8 cellular contexts compared by ENCODE assay signal in genomic region chr2:208025814-208026184, GRCh38. TPM values are rescaled to one million over a fixed set of nuclear protein-coding genes. Genes with fewer than 3 reads are reported as not detected.
DNase-seq lines count a peak whose midpoint lies in the region; ATAC-seq and TF ChIP-seq lines count a peak whose summit lies in the region.

No MANE protein-coding gene starts in this region.

- H3K9ac ChIP-seq in neuronal stem cell (ENCODE audit: low read depth, low read length, poor library complexity): no peak overlapping the region

- WGBS in neuronal stem cell (ENCODE audit: extremely low coverage in 2 of 2, insufficient read length in 2 of 2, insufficient replicate concordance in 1 of 2), 2 donors: no CpG with 5 or more reads among the region's 10 CpGs

- ATAC-seq in HG03342 (IDR thresholded peaks at IDR 0.05; ENCODE audit: unreplicated experiment): peak; percentile 16

- peak overlapping the region in 1 of 2 donors; percentile 70 for H3K4me3 ChIP-seq in neuronal stem cell (ENCODE audit: low read length in 2 of 2)

- peak overlapping the region; percentile 86 for H4K8ac ChIP-seq in neuronal stem cell (ENCODE audit: low read depth, low read length)

- H3K4ac ChIP-seq in neuronal stem cell (ENCODE audit: low read length): no peak overlapping the region

- H2AFZ ChIP-seq in neuronal stem cell (ENCODE audit: low read length): peak overlapping the region; percentile 91

- no peaks in the 10 kb centered on the region for H3K36me3 Mint-ChIP-seq in activated CD4-positive, alpha-beta memory T cell treated with anti-CD3 and anti-CD28 coated beads for 36 hours
- no peaks in the 10 kb centered on the region for H3K36me3 Mint-ChIP-seq in endothelial cell (ENCODE audit: low read depth, unreplicated experiment)

- peaks cover 14% of the 10 kb centered on the region for H3K4me1 Mint-ChIP-seq in activated CD4-positive, alpha-beta memory T cell treated with anti-CD3 and anti-CD28 coated beads for 36 hours (ENCODE audit: low read depth)
- peaks cover 9% of the 10 kb centered on the region for H3K4me1 Mint-ChIP-seq in endothelial cell (ENCODE audit: unreplicated experiment)

- H3K27ac ChIP-seq in neuronal stem cell (replicated peaks; ENCODE audit: low read length): no peak overlapping the region

- no peaks in the 10 kb centered on the region for H3K9me3 Mint-ChIP-seq in activated CD4-positive, alpha-beta memory T cell treated with anti-CD3 and anti-CD28 coated beads for 36 hours
- no peaks in the 10 kb centered on the region for H3K9me3 Mint-ChIP-seq in endothelial cell (ENCODE audit: unreplicated experiment)

- H3K27me3 ChIP-seq in neuronal stem cell (ENCODE audit: control insufficient read depth in 3 of 3, insufficient read depth in 3 of 3, low read depth in 1 of 3, low read length in 3 of 3): peaks cover 0 to 13% (median 0%) of the 10 kb centered on the region in 3 experiments

- no peaks in the 10 kb centered on the region for H3K36me3 ChIP-seq in neuronal stem cell (replicated peaks in 1 of 2; ENCODE audit: control insufficient read depth in 2 of 2, insufficient read depth in 2 of 2, low read length in 2 of 2)

- no peak overlapping the region for H2BK5ac ChIP-seq in neuronal stem cell (ENCODE audit: low read length)

- H3K14ac ChIP-seq in neuronal stem cell (ENCODE audit: low read length): no peak overlapping the region

- no peak overlapping the region for H4K91ac ChIP-seq in neuronal stem cell (ENCODE audit: low read depth, low read length, poor library complexity)

- intact Hi-C loops in activated CD4-positive, alpha-beta memory T cell treated with anti-CD3 and anti-CD28 coated beads for 36 hours (cut with micrococcal nuclease): loop anchor here (1.0 to 2.0 kb wide), 6 partner anchors 8 to 400 kb away; partner anchors contain the start of genes IDH1 and METTL21A

- no peak overlapping the region for H2BK120ac ChIP-seq in neuronal stem cell (ENCODE audit: low read depth, low read length)

- no peaks in the 10 kb centered on the region for H3K9me3 ChIP-seq in neuronal stem cell (replicated peaks in 1 of 2; ENCODE audit: control insufficient read depth in 2 of 2, insufficient read depth in 1 of 2, low read depth in 1 of 2, low read length in 2 of 2)

- no peaks in the 10 kb centered on the region for H3K27me3 Mint-ChIP-seq in activated CD4-positive, alpha-beta memory T cell treated with anti-CD3 and anti-CD28 coated beads for 36 hours
- peaks cover 2% of the 10 kb centered on the region for H3K27me3 Mint-ChIP-seq in endothelial cell (ENCODE audit: unreplicated experiment)

- H3K23ac ChIP-seq in neuronal stem cell (ENCODE audit: low read depth, low read length, poor library complexity): no peak overlapping the region

- H2BK12ac ChIP-seq in neuronal stem cell (ENCODE audit: low read length): no peak overlapping the region

- TF ChIP-seq CTCF in endothelial cell (IDR thresholded peaks at IDR 0.05; ENCODE audit: unreplicated experiment): no peak

- no peak overlapping the region for H3K18ac ChIP-seq in neuronal stem cell (ENCODE audit: low read length)

- H3K4me1 ChIP-seq in neuronal stem cell (ENCODE audit: control insufficient read depth in 2 of 2, insufficient read depth in 1 of 2, low read depth in 1 of 2, low read length in 2 of 2): peaks cover 4 to 5% of the 10 kb centered on the region in 2 donors

- DNase-seq in NCI-H2081 (lab: John Stamatoyannopoulos, UW) (peak; percentile 3 to 43), NCI-H2081 treated with DMSO at 0.1 percent for 48 hours (lab: John Stamatoyannopoulos, UW) (no peak), endothelial cell (ENCODE audit: low spot score) (no peak), neuronal stem cell (ENCODE audit: low spot score) (no peak), T-helper 9 cell (no peak), cerebellar nuclear complex (lab: John Stamatoyannopoulos, UW) (no peak)
- peak; percentile 62 for DNase-seq in activated CD4-positive, alpha-beta memory T cell treated with anti-CD3 and anti-CD28 coated beads for 36 hours

- peak overlapping the region; percentile 90 for H3K27ac Mint-ChIP-seq in activated CD4-positive, alpha-beta memory T cell treated with anti-CD3 and anti-CD28 coated beads for 36 hours
- peak overlapping the region; percentile 31 for H3K27ac Mint-ChIP-seq in endothelial cell (ENCODE audit: unreplicated experiment)

- no peak overlapping the region for H2BK15ac ChIP-seq in neuronal stem cell (ENCODE audit: low read length)

- peak overlapping the region; percentile 90 for H3K4me3 Mint-ChIP-seq in activated CD4-positive, alpha-beta memory T cell treated with anti-CD3 and anti-CD28 coated beads for 36 hours
- peak overlapping the region; percentile 99 for H3K4me3 Mint-ChIP-seq in endothelial cell (ENCODE audit: unreplicated experiment)

- H3K4me2 ChIP-seq in neuronal stem cell (ENCODE audit: insufficient read depth, low read length, poor library complexity, severe bottlenecking): peak overlapping the region; percentile 73

- no peak overlapping the region for H2AK5ac ChIP-seq in neuronal stem cell (ENCODE audit: low read depth, low read length)

- H3K79me1 ChIP-seq in neuronal stem cell (ENCODE audit: low read depth, low read length): peaks cover 3% of the 10 kb centered on the region

- CTCF ChIA-PET in activated CD4-positive, alpha-beta memory T cell treated with anti-CD3 and anti-CD28 coated beads for 36 hours (lab: Charles Lee): interaction anchor here (0.7 to 2.5 kb wide), 2 partner anchors 9 to 15 kb away, joined by 3 to 12 read pairs; no protein-coding TSS in a partner anchor

- POLR2A ChIA-PET in activated CD4-positive, alpha-beta memory T cell treated with anti-CD3 and anti-CD28 coated beads for 36 hours (lab: Charles Lee): interaction anchor here (0.7 to 1.8 kb wide), 3 partner anchors 17 to 401 kb away, joined by 3 to 7 read pairs (median 3); partner anchors contain the start of gene METTL21A

RNA-seq across cellular contexts. Expression of gene PLEKHM3, which starts 0.5 kb away (rescaled TPM):
- 1 to 10 TPM; 4.5 to 5.5 TPM for total RNA-seq in activated CD4-positive, alpha-beta memory T cell treated with anti-CD3 and anti-CD28 coated beads for 36 hours
- 10.4 TPM for total RNA-seq in endothelial cell (ENCODE audit: unreplicated experiment)
- polyA plus RNA-seq in neuronal stem cell (2013, experiment 1 of 2): 8.9 TPM
- 9.7 TPM for polyA plus RNA-seq in neuronal stem cell (2013, experiment 2 of 2)

Comparison
In these comparisons a context has a peak if more than half of its experiments do, and no peak if none do; other contexts are left out.
1. DNase-seq: peak in NCI-H2081 (2 of 2) and activated CD4-positive, alpha-beta memory T cell treated with anti-CD3 and anti-CD28 coated beads for 36 hours (single experiment); none in NCI-H2081 treated with DMSO at 0.1 percent for 48 hours (single experiment), endothelial cell (single experiment), neuronal stem cell (single experiment), T-helper 9 cell (single experiment) and cerebellar nuclear complex (0 of 2).